17 cellular contexts compared by ENCODE assay signal in the genomic region with DNA sequence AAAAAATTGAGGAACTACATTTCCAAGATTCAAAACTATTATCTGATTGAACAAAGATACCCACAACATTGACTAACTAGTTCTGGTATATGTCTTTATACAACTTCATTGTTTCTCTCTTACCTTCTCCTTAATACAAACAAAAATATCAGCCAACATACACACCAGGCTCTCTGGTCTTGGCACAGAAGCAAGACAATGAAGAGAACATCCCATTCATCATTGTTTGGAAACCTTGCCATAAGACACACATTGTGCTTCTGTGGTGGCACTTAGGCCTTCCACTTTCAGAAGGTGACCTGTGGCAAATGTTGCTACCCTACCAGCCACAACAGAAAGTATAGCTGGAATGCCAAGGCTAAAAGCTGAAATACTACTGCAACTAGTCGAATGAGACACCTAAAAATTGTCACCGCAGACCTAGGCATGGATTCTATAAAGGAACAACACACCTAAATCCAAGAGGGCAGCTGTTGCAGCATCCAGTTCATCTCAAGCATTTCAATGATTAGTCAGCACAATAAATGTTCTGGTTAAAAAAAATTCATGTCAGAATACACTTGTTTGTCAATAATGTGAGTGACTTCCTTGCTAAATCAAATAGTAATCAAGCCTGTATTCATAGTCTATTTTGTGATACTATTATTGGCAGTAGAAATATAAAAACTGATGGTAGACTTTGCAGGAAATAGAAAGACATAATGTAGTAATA. TPM values are rescaled to one million over a fixed set of nuclear protein-coding genes. Genes with fewer than 3 reads are reported as not detected.
DNase-seq lines count a peak whose midpoint lies in the region; ATAC-seq and TF ChIP-seq lines count a peak whose summit lies in the region.
"Had no signal": no experiment of that assay in that cellular context is flagged by ENCODE, and none has a peak within 500 bp of the region (broad histone marks: within the 10 kb centered on the region; RNA-seq: fewer than 3 reads in every experiment).

No MANE protein-coding gene starts in this region.

- peak; percentile 36 for ATAC-seq in Right ventricle myocardium superior (ENCODE audit: poor library complexity)
- no peak for ATAC-seq in GM21576 (IDR thresholded peaks at IDR 0.05; ENCODE audit: unreplicated experiment)
- ATAC-seq: CD8-positive, alpha-beta T cell; T-helper 17 cell had no signal

- no peaks in the 10 kb centered on the region for H3K36me3 Mint-ChIP-seq in brain
- H3K36me3 Mint-ChIP-seq: CD8-positive, alpha-beta T cell had no signal

- no peak overlapping the region for H3K4me3 ChIP-seq in LNCaP clone FGC (ENCODE audit: low read depth, low read length)
- H3K4me3 ChIP-seq: BLaER1 treated with 17β-estradiol and CSF1 and Interleukin-3, amounts not matched to agents 10 nM and 100 nM; Peyer's patch had no signal

- H3K4me3 Mint-ChIP-seq in brain: no peak overlapping the region
- H3K4me3 Mint-ChIP-seq: CD8-positive, alpha-beta T cell; T-helper 17 cell had no signal

- H3K9me3 Mint-ChIP-seq in brain: no peaks in the 10 kb centered on the region
- H3K9me3 Mint-ChIP-seq: CD8-positive, alpha-beta T cell had no signal

- intact Hi-C loops in Right ventricle myocardium superior (cut with DNase I) (no loop called here), cardiac septum (cut with DNase I) (no loop called here)

- DNase-seq in Right ventricle myocardium superior: no peak
- DNase-seq in cardiac septum (ENCODE audit: low spot score): no peak
- DNase-seq in LNCaP clone FGC (ENCODE audit: low read depth): peak; percentile 91
- no peak for DNase-seq in stimulated activated CD4-positive, alpha-beta T cell treated with anti-CD3 and anti-CD28 coated beads, Interleukin-15, amount 100 ng/mL, for 24 hours
- no peak for DNase-seq in NCI-H526 (lab: John Stamatoyannopoulos, UW)
- DNase-seq: CD8-positive, alpha-beta T cell; KG1; NCI-H1105; NCI-H146; NCI-H446 treated with DMSO at 0.1 percent for 48 hours; NCI-H69; Peyer's patch; SW 1271; T-helper 17 cell had no signal

- peaks cover 80% of the 10 kb centered on the region for H3K4me1 Mint-ChIP-seq in brain

- TF ChIP-seq CTCF in LNCaP clone FGC (IDR thresholded peaks at IDR 0.05; ENCODE audit: control insufficient read depth, extremely low read depth, insufficient read depth) (no peak), brain (conservative IDR thresholded peaks at IDR 0.05) (no peak)

- H3K27me3 Mint-ChIP-seq in brain: no peaks in the 10 kb centered on the region

- H3K27ac Mint-ChIP-seq in brain: peak overlapping the region in 3 of 5 experiments; percentile 2 to 63 (median 7)
- H3K27ac Mint-ChIP-seq: CD8-positive, alpha-beta T cell; T-helper 17 cell had no signal

RNA-seq across cellular contexts. Expression of a gene that starts 26.3 kb away (rescaled TPM):
- total RNA-seq in Right ventricle myocardium superior (4.9 TPM), cardiac septum (7.2 TPM)
- 171 TPM for polyA plus RNA-seq in brain (ENCODE audit: insufficient read depth, low read depth, low replicate concordance)
- total RNA-seq: CD8-positive, alpha-beta T cell had no signal
